ENCODE assay signal across 21 cellular contexts in genomic region chr20:48054051-48054450, GRCh38.
A peak's percentile ranks its signal among the peaks of the same experiment; 100 is the strongest.
DNase-seq lines count a peak whose midpoint lies in the region; ATAC-seq, FAIRE-seq and TF ChIP-seq lines count a peak whose summit lies in the region.
"Had no signal": no experiment of that assay in that cellular context is flagged by ENCODE, and none has a peak within 500 bp of the region (broad histone marks: within the 10 kb centered on the region; RNA-seq: fewer than 3 reads in every experiment).

No MANE protein-coding gene starts in this region.

- H3K27ac ChIP-seq in mesenchymal stem cell (ENCODE audit: low read length, poor library complexity, severe bottlenecking) (no peak overlapping the region), HepG2 (ENCODE audit: extremely low read length, insufficient read depth, low read length) (no peak overlapping the region)
- H3K27ac ChIP-seq: BLaER1 treated with 17β-estradiol and CSF1 and Interleukin-3, amounts not matched to agents 10 nM and 100 nM; C4-2B had no signal

- DNase-seq in RPMI7951 (ENCODE audit: low read depth) (peak; percentile 21), amniotic epithelial cell (ENCODE audit: low read depth) (peak; percentile 14), mesenchymal stem cell (peak; percentile 48), type B pancreatic cell (ENCODE audit: extremely low spot score, unreplicated experiment) (no peak), NCI-H526 treated with DMSO at 0.1 percent for 48 hours (lab: John Stamatoyannopoulos, UW) (no peak), HepG2 (ENCODE audit: low spot score) (no peak)
- DNase-seq: 8988T; ACHN; Caco-2; Calu3; CD4-positive, alpha-beta T cell; CD8-positive, alpha-beta T cell; DMS79 treated with DMSO at 0.1 percent for 48 hours; GF-D8 had no signal

- H3K4me3 ChIP-seq in mesenchymal stem cell (ENCODE audit: insufficient read depth in 1 of 2, low read depth in 1 of 2, low read length in 2 of 2) (no peak overlapping the region), HepG2 (replicated peaks in 1 of 3; ENCODE audit: insufficient read depth in 1 of 3, low read depth in 2 of 3, low read length in 3 of 3) (no peak overlapping the region)
- H3K4me3 ChIP-seq: BLaER1 treated with 17β-estradiol and CSF1 and Interleukin-3, amounts not matched to agents 10 nM and 100 nM had no signal

- H3K36me3 ChIP-seq in mesenchymal stem cell (ENCODE audit: control insufficient read depth in 1 of 2, insufficient read depth in 2 of 2, low read depth in 1 of 2, low read length in 2 of 2) = no peaks in the 10 kb centered on the region
- H3K36me3 ChIP-seq in HepG2 (replicated peaks in 1 of 2; ENCODE audit: control insufficient read depth in 1 of 2, insufficient read depth in 2 of 2, low read length in 2 of 2) = no peaks in the 10 kb centered on the region

- CTCF ChIA-PET in HepG2 (lab: Yijun Ruan, JAX; ENCODE audit: low intra/inter-chr PET ratio, low total read pairs) = no interaction called here

- H3K9me3 Mint-ChIP-seq in type B pancreatic cell = peaks cover 23% of the 10 kb centered on the region

- H3K4me1 ChIP-seq in mesenchymal stem cell (ENCODE audit: control insufficient read depth, insufficient read depth, low read depth, low read length) (peaks cover 3% of the 10 kb centered on the region), HepG2 (ENCODE audit: insufficient read depth, low read length) (no peaks in the 10 kb centered on the region)
- H3K4me1 ChIP-seq: BLaER1 treated with 17β-estradiol and CSF1 and Interleukin-3, amounts not matched to agents 10 nM and 100 nM; Caco-2 had no signal

- H2BK12ac ChIP-seq in mesenchymal stem cell (ENCODE audit: low read length in 2 of 2) = no peak overlapping the region

- no peak overlapping the region for H3K18ac ChIP-seq in mesenchymal stem cell (ENCODE audit: low read depth in 1 of 2, low read length in 2 of 2)

- BruUV-seq in HepG2 (replicated peaks; lab: Mats Ljungman, UMichigan) = no TSS peak

- no peak overlapping the region for H3K4me2 ChIP-seq in mesenchymal stem cell (ENCODE audit: low read length, poor library complexity, severe bottlenecking)
- no peak overlapping the region for H3K4me2 ChIP-seq in HepG2 (ENCODE audit: low read depth, low read length)
- H3K4me2 ChIP-seq: BLaER1 treated with 17β-estradiol and CSF1 and Interleukin-3, amounts not matched to agents 10 nM and 100 nM had no signal

- H2AFZ ChIP-seq in mesenchymal stem cell (ENCODE audit: low read depth, low read length) = no peak overlapping the region
- H2AFZ ChIP-seq in HepG2 (ENCODE audit: low read length) = no peak overlapping the region

- H3K23ac ChIP-seq in mesenchymal stem cell (ENCODE audit: low read length in 2 of 2) = no peak overlapping the region

- no peak overlapping the region for H3K4ac ChIP-seq in mesenchymal stem cell (ENCODE audit: low read depth in 1 of 2, low read length in 2 of 2)

- H4K91ac ChIP-seq in mesenchymal stem cell (ENCODE audit: low read length) = no peak overlapping the region

- no peak for TF ChIP-seq RAD21 in HepG2 (CRISPR knock-in tag; IDR thresholded peaks at IDR 0.05)

- H3K36me3 Mint-ChIP-seq in type B pancreatic cell = no peaks in the 10 kb centered on the region
- H3K36me3 Mint-ChIP-seq: CD8-positive, alpha-beta T cell had no signal

- no peak overlapping the region for H4K8ac ChIP-seq in mesenchymal stem cell (ENCODE audit: low read length)

- ATAC-seq in HepG2 = no peak
- ATAC-seq: CD8-positive, alpha-beta T cell had no signal

- intact Hi-C loops in HepG2 (cut with micrococcal nuclease; ENCODE audit: unreplicated experiment) = no loop called here

- no peak overlapping the region for H2BK120ac ChIP-seq in mesenchymal stem cell (ENCODE audit: low read depth, low read length)

- no peak overlapping the region for H2BK15ac ChIP-seq in mesenchymal stem cell (ENCODE audit: low read depth, poor library complexity, severe bottlenecking)

- H3K79me1 ChIP-seq in mesenchymal stem cell (replicated peaks; ENCODE audit: low read length, poor library complexity, severe bottlenecking) = no peaks in the 10 kb centered on the region

- WGBS in mesenchymal stem cell = 36% methylated on average over 3 of the region's 7 CpGs
- 26% methylated on average over 7 of the region's 7 CpGs for WGBS in HepG2 (ENCODE audit: low lambda C conversion rate)

- no peak overlapping the region for H2AK5ac ChIP-seq in mesenchymal stem cell (ENCODE audit: low read length, severe bottlenecking)

- no peak for TF ChIP-seq CTCF in type B pancreatic cell (conservative IDR thresholded peaks at IDR 0.05)
- no peak for TF ChIP-seq CTCF in HepG2 (CRISPR knock-in tag; IDR thresholded peaks at IDR 0.05)

- H3K9me3 ChIP-seq in mesenchymal stem cell (ENCODE audit: control insufficient read depth, low read length) = peaks cover 3% of the 10 kb centered on the region
- H3K9me3 ChIP-seq in HepG2 (ENCODE audit: low read length) = peaks cover 11% of the 10 kb centered on the region

- no peak overlapping the region for H3K27ac Mint-ChIP-seq in type B pancreatic cell
- H3K27ac Mint-ChIP-seq: B cell; CD4-positive, alpha-beta T cell; CD8-positive, alpha-beta T cell had no signal

- no peak overlapping the region for H3K14ac ChIP-seq in mesenchymal stem cell (ENCODE audit: low read length in 2 of 2)

- no peak overlapping the region for H3K4me3 Mint-ChIP-seq in type B pancreatic cell
- H3K4me3 Mint-ChIP-seq: B cell; CD4-positive, alpha-beta T cell; CD8-positive, alpha-beta T cell had no signal

- in situ Hi-C loops in HepG2 (cut with HindIII; ENCODE audit: extremely low pct_ligation_motif_present, low pct_unique_long_range_greater_than_20kb) = no loop called here

- H3K27me3 ChIP-seq in mesenchymal stem cell (ENCODE audit: control insufficient read depth in 1 of 2, insufficient read depth in 1 of 2, low read length in 2 of 2) (peaks cover 4 to 23% of the 10 kb centered on the region in 2 experiments), HepG2 (ENCODE audit: control insufficient read depth in 1 of 2, insufficient read depth in 2 of 2, low read length in 2 of 2) (no peaks in the 10 kb centered on the region; a peak in 1 of 5 replicates)
- H3K27me3 ChIP-seq: BLaER1 treated with 17β-estradiol and CSF1 and Interleukin-3, amounts not matched to agents 10 nM and 100 nM had no signal

- H2BK5ac ChIP-seq in mesenchymal stem cell (ENCODE audit: low read depth, low read length, poor library complexity, severe bottlenecking) = no peak overlapping the region

- H4K20me1 ChIP-seq in HepG2 (ENCODE audit: insufficient read depth, low read length) = no peaks in the 10 kb centered on the region
- H4K20me1 ChIP-seq: BLaER1 treated with 17β-estradiol and CSF1 and Interleukin-3, amounts not matched to agents 10 nM and 100 nM had no signal

- H3K27me3 Mint-ChIP-seq in type B pancreatic cell = peaks cover 20% of the 10 kb centered on the region

- TF ChIP-seq EP300 in HepG2 (IDR thresholded peaks at IDR 0.05; ENCODE audit: low read depth in 2 of 2, low read length in 2 of 2) (no peak), HepG2 (CRISPR knock-in tag; IDR thresholded peaks at IDR 0.05; ENCODE audit: borderline replicate concordance) (no peak)

- H3K4me1 Mint-ChIP-seq in type B pancreatic cell (ENCODE audit: unreplicated experiment) = peaks cover 13% of the 10 kb centered on the region
- H3K4me1 Mint-ChIP-seq: B cell had no signal

- no peak for FAIRE-seq in HepG2 (lab: Jason Lieb, UNC)
- FAIRE-seq: A204.1, D721Med, G401.6, GM12891 had no signal

- H3K9ac ChIP-seq in mesenchymal stem cell (ENCODE audit: low read length) = no peak overlapping the region
- no peak overlapping the region for H3K9ac ChIP-seq in HepG2 (ENCODE audit: insufficient read depth, low read depth, low read length)
- H3K9ac ChIP-seq: BLaER1 treated with 17β-estradiol and CSF1 and Interleukin-3, amounts not matched to agents 10 nM and 100 nM had no signal

- POLR2A ChIA-PET in HepG2 (lab: Yijun Ruan, JAX) = no interaction called here

- no peak for TF ChIP-seq POLR2A in HepG2 (IDR thresholded peaks at IDR 0.05; ENCODE audit: insufficient read depth in 1 of 2, low read depth in 2 of 2, low read length in 2 of 2)

- no peaks in the 10 kb centered on the region for H3K79me2 ChIP-seq in HepG2 (ENCODE audit: insufficient read depth, low read length)

TF ChIP-seq in HepG2, 621 proteins besides CTCF, POLR2A, EP300 and RAD21:
- TF ChIP-seq PLSCR1 (CRISPR knock-in tag; IDR thresholded peaks at IDR 0.05; ENCODE audit: borderline replicate concordance) (no peak), FOXK2 (IDR thresholded peaks at IDR 0.05) (no peak), ZNF83 (CRISPR knock-in tag; IDR thresholded peaks at IDR 0.05; ENCODE audit: borderline replicate concordance) (no peak), ZIK1 (CRISPR knock-in tag; IDR thresholded peaks at IDR 0.05; ENCODE audit: borderline replicate concordance, low read depth) (no peak), EHMT2 (IDR thresholded peaks at IDR 0.05; ENCODE audit: borderline replicate concordance, low read depth, low read length) (no peak), ZNF234 (CRISPR knock-in tag; conservative IDR thresholded peaks at IDR 0.05) (no peak)
TF ChIP-seq in HepG2: peak in this region for 0.

Comparison
In these comparisons a context has a peak if more than half of its experiments do, and no peak if none do; other contexts are left out.
1. DNase-seq: peak in RPMI7951 (single experiment), amniotic epithelial cell (single experiment) and mesenchymal stem cell (single experiment); none in type B pancreatic cell (single experiment), NCI-H526 treated with DMSO at 0.1 percent for 48 hours (single experiment) and HepG2 (single experiment).